ENCODE assay signal across 1 cellular context in the genomic region with DNA sequence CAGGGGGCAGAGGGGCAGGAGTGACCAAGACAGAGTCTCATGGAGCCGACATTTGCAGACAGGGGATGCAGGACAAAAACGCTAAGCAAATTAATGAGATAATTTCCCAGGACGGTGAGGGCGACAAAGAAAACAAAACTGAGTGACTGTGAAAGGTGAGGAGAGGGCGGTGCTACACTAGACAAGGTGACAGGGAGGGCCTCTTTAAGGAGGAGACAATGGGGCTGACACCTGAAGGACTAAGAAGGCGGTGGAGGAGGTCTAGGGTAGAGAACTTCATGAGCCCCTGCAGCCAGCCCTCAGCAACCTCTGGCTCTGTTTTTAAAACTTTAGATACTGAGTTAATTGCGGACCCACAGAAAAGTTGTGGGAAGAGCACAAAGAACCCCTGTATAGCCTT.
TF ChIP-seq lines count a peak whose summit lies in the region.

No MANE protein-coding gene starts in this region.

TF ChIP-seq in WTC11, 78 proteins besides CTCF, POLR2A, EP300 and RAD21 (continued from another document):
- TF ChIP-seq USF2 (CRISPR knock-in tag; IDR thresholded peaks at IDR 0.05) = no peak
- TF ChIP-seq PREB (CRISPR knock-in tag; IDR thresholded peaks at IDR 0.05; ENCODE audit: borderline replicate concordance) = no peak
- no peak for TF ChIP-seq CREM (CRISPR knock-in tag; IDR thresholded peaks at IDR 0.05)
- TF ChIP-seq, protein P1, sequence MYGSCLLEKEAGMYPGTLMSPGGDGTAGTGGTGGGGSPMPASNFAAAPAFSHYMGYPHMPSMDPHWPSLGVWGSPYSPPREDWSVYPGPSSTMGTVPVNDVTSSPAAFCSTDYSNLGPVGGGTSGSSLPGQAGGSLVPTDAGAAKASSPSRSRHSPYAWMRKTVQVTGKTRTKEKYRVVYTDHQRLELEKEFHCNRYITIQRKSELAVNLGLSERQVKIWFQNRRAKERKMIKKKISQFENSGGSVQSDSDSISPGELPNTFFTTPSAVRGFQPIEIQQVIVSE (CRISPR knock-in tag; IDR thresholded peaks at IDR 0.05; ENCODE audit: borderline replicate concordance) = no peak
- TF ChIP-seq JAZF1 (CRISPR knock-in tag; IDR thresholded peaks at IDR 0.05) = no peak
- TF ChIP-seq NFATC4 (CRISPR knock-in tag; IDR thresholded peaks at IDR 0.05) = no peak
- no peak for TF ChIP-seq SMAD4 (CRISPR knock-in tag; IDR thresholded peaks at IDR 0.05)
- TF ChIP-seq, protein P2, sequence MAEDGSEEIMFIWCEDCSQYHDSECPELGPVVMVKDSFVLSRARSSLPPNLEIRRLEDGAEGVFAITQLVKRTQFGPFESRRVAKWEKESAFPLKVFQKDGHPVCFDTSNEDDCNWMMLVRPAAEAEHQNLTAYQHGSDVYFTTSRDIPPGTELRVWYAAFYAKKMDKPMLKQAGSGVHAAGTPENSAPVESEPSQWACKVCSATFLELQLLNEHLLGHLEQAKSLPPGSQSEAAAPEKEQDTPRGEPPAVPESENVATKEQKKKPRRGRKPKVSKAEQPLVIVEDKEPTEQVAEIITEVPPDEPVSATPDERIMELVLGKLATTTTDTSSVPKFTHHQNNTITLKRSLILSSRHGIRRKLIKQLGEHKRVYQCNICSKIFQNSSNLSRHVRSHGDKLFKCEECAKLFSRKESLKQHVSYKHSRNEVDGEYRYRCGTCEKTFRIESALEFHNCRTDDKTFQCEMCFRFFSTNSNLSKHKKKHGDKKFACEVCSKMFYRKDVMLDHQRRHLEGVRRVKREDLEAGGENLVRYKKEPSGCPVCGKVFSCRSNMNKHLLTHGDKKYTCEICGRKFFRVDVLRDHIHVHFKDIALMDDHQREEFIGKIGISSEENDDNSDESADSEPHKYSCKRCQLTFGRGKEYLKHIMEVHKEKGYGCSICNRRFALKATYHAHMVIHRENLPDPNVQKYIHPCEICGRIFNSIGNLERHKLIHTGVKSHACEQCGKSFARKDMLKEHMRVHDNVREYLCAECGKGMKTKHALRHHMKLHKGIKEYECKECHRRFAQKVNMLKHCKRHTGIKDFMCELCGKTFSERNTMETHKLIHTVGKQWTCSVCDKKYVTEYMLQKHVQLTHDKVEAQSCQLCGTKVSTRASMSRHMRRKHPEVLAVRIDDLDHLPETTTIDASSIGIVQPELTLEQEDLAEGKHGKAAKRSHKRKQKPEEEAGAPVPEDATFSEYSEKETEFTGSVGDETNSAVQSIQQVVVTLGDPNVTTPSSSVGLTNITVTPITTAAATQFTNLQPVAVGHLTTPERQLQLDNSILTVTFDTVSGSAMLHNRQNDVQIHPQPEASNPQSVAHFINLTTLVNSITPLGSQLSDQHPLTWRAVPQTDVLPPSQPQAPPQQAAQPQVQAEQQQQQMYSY (CRISPR knock-in tag; IDR thresholded peaks at IDR 0.05) = no peak
- TF ChIP-seq ZNF281 (CRISPR knock-in tag; IDR thresholded peaks at IDR 0.05) = no peak
- TF ChIP-seq ZNF219 (CRISPR knock-in tag; IDR thresholded peaks at IDR 0.05; ENCODE audit: borderline replicate concordance) = no peak
- no peak for TF ChIP-seq RELA (CRISPR knock-in tag; IDR thresholded peaks at IDR 0.05; ENCODE audit: borderline replicate concordance)
- TF ChIP-seq RORB (CRISPR knock-in tag; IDR thresholded peaks at IDR 0.05) = no peak
- no peak for TF ChIP-seq E2F1 (CRISPR knock-in tag; IDR thresholded peaks at IDR 0.05)
